In the genomic region with DNA sequence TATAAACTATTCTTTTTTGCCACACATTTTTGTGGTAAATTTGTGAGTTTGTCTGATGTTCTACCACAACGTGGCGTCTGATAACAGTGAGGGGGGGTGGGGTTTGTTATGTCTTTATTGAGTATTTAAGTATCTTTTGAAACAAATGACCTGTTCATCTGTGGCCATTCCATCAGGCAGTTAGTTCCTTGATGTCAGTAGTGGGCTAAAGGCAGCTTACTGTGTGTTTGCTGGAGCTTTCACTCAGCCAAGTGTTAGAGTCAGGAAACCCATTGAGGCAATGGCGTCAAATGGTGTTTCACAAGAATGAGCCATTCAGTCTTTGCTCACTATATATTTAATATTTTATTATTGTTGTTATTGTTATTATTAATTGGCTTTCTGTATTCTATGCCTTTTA, we compare ENCODE assay signal across 8 cellular contexts.
"Had no signal": no experiment of that assay in that cellular context is flagged by ENCODE, and none has a peak within 500 bp of the region (broad histone marks: within the 10 kb centered on the region; RNA-seq: fewer than 3 reads in every experiment).

No MANE protein-coding gene starts in this region.

- H3K4me3 Mint-ChIP-seq: IgD-negative memory B cell had no signal

- H3K9ac ChIP-seq: KMS-11 had no signal

- H3K27me3 Mint-ChIP-seq: IgD-negative memory B cell had no signal

- ATAC-seq: K562 had no signal

- DNase-seq: IMR-90, KBM-7, KG1 had no signal

- FAIRE-seq: HTR-8/SVneo, K562 had no signal

- H3K27ac Mint-ChIP-seq: IgD-negative memory B cell had no signal

- H3K9me3 Mint-ChIP-seq: IgD-negative memory B cell had no signal

- H3K4me2 ChIP-seq: KMS-11 had no signal

- H3K4me3 ChIP-seq: K562 had no signal

- H3K4me1 Mint-ChIP-seq: IgD-negative memory B cell had no signal

- H3K27ac ChIP-seq: HL-60, KMS-11 had no signal
